In genomic region chrX:54560411-54560810, GRCh38 we compare ENCODE assay signal across 13 cellular contexts. TPM values are rescaled to one million over a fixed set of nuclear protein-coding genes. Genes with fewer than 3 reads are reported as not detected.
DNase-seq lines count a peak whose midpoint lies in the region; ATAC-seq and TF ChIP-seq lines count a peak whose summit lies in the region.
"Had no signal": no experiment of that assay in that cellular context is flagged by ENCODE, and none has a peak within 500 bp of the region (broad histone marks: within the 10 kb centered on the region; RNA-seq: fewer than 3 reads in every experiment).

No MANE protein-coding gene starts in this region.

- no peak for ATAC-seq in GM21447 (IDR thresholded peaks at IDR 0.05; ENCODE audit: unreplicated experiment)
- ATAC-seq in HG02610 (IDR thresholded peaks at IDR 0.05; ENCODE audit: unreplicated experiment), result no peak
- ATAC-seq: GM23338 had no signal

- DNase-seq in BE2C (peak; percentile 18), RKO (ENCODE audit: low spot score) (peak; percentile 54), iris pigment epithelial cell (ENCODE audit: low read depth) (peak; percentile 6), osteocyte (ENCODE audit: extremely low spot score, unreplicated experiment) (peak; percentile 40)
- DNase-seq in activated CD4-positive, alpha-beta memory T cell treated with anti-CD3 and anti-CD28 coated beads, Interleukin-2, amount 10 ng/mL, durations not matched to agents 7 days and 5 days, result no peak
- DNase-seq: Calu3; CD8-positive, alpha-beta memory T cell; DMS79; H7 had no signal

- peaks cover 21% of the 10 kb centered on the region for H3K36me3 Mint-ChIP-seq in osteocyte (ENCODE audit: unreplicated experiment)
- peaks cover 48% of the 10 kb centered on the region for H3K36me3 Mint-ChIP-seq in activated CD4-positive, alpha-beta memory T cell treated with anti-CD3 and anti-CD28 coated beads, Interleukin-2, amount 10 ng/mL, durations not matched to agents 7 days and 5 days (ENCODE audit: low read depth)

- 0 out of 2 replicates have a peak, but pooled peaks have one; percentile 11 for TF ChIP-seq CTCF in BE2C (IDR thresholded peaks at IDR 0.05; ENCODE audit: low read depth, low read length)
- TF ChIP-seq CTCF in osteocyte (IDR thresholded peaks at IDR 0.05), result no peak

- no peaks in the 10 kb centered on the region for H3K27me3 Mint-ChIP-seq in osteocyte (ENCODE audit: unreplicated experiment)
- H3K27me3 Mint-ChIP-seq in activated CD4-positive, alpha-beta memory T cell treated with anti-CD3 and anti-CD28 coated beads, Interleukin-2, amount 10 ng/mL, durations not matched to agents 7 days and 5 days, result no peaks in the 10 kb centered on the region

- CTCF ChIA-PET in activated CD4-positive, alpha-beta memory T cell treated with anti-CD3 and anti-CD28 coated beads, Interleukin-2, amount 10 ng/mL, durations not matched to agents 7 days and 5 days (lab: Charles Lee), result no interaction called here

- H3K9me3 ChIP-seq in BE2C, result no peaks in the 10 kb centered on the region
- H3K9me3 ChIP-seq: BLaER1 had no signal

- H3K4me1 Mint-ChIP-seq in osteocyte (ENCODE audit: unreplicated experiment), result no peaks in the 10 kb centered on the region
- H3K4me1 Mint-ChIP-seq in activated CD4-positive, alpha-beta memory T cell treated with anti-CD3 and anti-CD28 coated beads, Interleukin-2, amount 10 ng/mL, durations not matched to agents 7 days and 5 days, result no peaks in the 10 kb centered on the region
- H3K4me1 Mint-ChIP-seq: CD8-positive, alpha-beta memory T cell; GM23338 had no signal

- H3K4me1 ChIP-seq in BE2C, result no peaks in the 10 kb centered on the region
- H3K4me1 ChIP-seq: BLaER1 had no signal

- H3K27me3 ChIP-seq in BE2C, result no peaks in the 10 kb centered on the region

- H3K9me3 Mint-ChIP-seq in osteocyte (ENCODE audit: unreplicated experiment), result peaks cover 7% of the 10 kb centered on the region
- no peaks in the 10 kb centered on the region for H3K9me3 Mint-ChIP-seq in activated CD4-positive, alpha-beta memory T cell treated with anti-CD3 and anti-CD28 coated beads, Interleukin-2, amount 10 ng/mL, durations not matched to agents 7 days and 5 days
- H3K9me3 Mint-ChIP-seq: CD8-positive, alpha-beta memory T cell; GM23338 had no signal

- POLR2A ChIA-PET in activated CD4-positive, alpha-beta memory T cell treated with anti-CD3 and anti-CD28 coated beads, Interleukin-2, amount 10 ng/mL, durations not matched to agents 7 days and 5 days (lab: Charles Lee), result no interaction called here

- H3K4me3 Mint-ChIP-seq in osteocyte (ENCODE audit: unreplicated experiment), result no peak overlapping the region
- no peak overlapping the region for H3K4me3 Mint-ChIP-seq in activated CD4-positive, alpha-beta memory T cell treated with anti-CD3 and anti-CD28 coated beads, Interleukin-2, amount 10 ng/mL, durations not matched to agents 7 days and 5 days
- H3K4me3 Mint-ChIP-seq: CD8-positive, alpha-beta memory T cell; GM23338 had no signal

- peaks cover 42% of the 10 kb centered on the region for H3K36me3 ChIP-seq in BE2C

- H3K4me3 ChIP-seq in BE2C (ENCODE audit: low read depth, low read length), result no peak overlapping the region
- H3K4me3 ChIP-seq: BLaER1, GM23338 had no signal

- H3K27ac Mint-ChIP-seq in osteocyte (ENCODE audit: unreplicated experiment), result no peak overlapping the region
- H3K27ac Mint-ChIP-seq in activated CD4-positive, alpha-beta memory T cell treated with anti-CD3 and anti-CD28 coated beads, Interleukin-2, amount 10 ng/mL, durations not matched to agents 7 days and 5 days, result no peak overlapping the region
- H3K27ac Mint-ChIP-seq: CD8-positive, alpha-beta memory T cell; GM23338 had no signal

RNA-seq across cellular contexts. Expression of gene GNL3L, which starts 30.4 kb away (rescaled TPM):
- 16.0 TPM for polyA plus RNA-seq in BE2C (2012; ENCODE audit: insufficient read depth, insufficient read length, low read depth)
- total RNA-seq in osteocyte, result 53.6 and 53.8 TPM in 2 replicates
- 10 to 100 TPM; 34.9 to 36.7 TPM for total RNA-seq in activated CD4-positive, alpha-beta memory T cell treated with anti-CD3 and anti-CD28 coated beads, Interleukin-2, amount 10 ng/mL, durations not matched to agents 7 days and 5 days
